1 cellular context compared by ENCODE assay signal in the genomic region with DNA sequence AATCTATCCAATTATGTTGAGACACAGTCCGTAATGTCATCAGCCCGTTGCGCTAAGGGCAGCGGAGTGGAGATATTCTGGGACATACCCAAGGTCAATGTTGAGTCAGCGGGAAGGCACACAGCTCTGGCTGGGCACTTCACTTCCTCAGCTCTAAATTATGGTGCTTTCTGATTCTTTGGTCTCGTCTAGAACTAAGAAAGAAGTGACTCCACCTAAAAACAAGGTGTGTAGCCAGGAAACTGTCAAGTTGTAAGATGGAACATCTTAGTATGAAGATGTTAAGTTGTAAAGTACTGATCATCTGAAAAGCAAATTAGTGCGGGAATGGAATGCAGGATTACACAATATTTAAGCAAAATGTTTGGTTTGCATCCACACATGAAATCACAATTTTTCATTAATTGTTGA.
TF ChIP-seq lines count a peak whose summit lies in the region.

No MANE protein-coding gene starts in this region.

TF ChIP-seq in GM23338, 12 proteins besides CTCF, POLR2A, EP300 and RAD21 (continued from another document):
- TF ChIP-seq, protein P1, sequence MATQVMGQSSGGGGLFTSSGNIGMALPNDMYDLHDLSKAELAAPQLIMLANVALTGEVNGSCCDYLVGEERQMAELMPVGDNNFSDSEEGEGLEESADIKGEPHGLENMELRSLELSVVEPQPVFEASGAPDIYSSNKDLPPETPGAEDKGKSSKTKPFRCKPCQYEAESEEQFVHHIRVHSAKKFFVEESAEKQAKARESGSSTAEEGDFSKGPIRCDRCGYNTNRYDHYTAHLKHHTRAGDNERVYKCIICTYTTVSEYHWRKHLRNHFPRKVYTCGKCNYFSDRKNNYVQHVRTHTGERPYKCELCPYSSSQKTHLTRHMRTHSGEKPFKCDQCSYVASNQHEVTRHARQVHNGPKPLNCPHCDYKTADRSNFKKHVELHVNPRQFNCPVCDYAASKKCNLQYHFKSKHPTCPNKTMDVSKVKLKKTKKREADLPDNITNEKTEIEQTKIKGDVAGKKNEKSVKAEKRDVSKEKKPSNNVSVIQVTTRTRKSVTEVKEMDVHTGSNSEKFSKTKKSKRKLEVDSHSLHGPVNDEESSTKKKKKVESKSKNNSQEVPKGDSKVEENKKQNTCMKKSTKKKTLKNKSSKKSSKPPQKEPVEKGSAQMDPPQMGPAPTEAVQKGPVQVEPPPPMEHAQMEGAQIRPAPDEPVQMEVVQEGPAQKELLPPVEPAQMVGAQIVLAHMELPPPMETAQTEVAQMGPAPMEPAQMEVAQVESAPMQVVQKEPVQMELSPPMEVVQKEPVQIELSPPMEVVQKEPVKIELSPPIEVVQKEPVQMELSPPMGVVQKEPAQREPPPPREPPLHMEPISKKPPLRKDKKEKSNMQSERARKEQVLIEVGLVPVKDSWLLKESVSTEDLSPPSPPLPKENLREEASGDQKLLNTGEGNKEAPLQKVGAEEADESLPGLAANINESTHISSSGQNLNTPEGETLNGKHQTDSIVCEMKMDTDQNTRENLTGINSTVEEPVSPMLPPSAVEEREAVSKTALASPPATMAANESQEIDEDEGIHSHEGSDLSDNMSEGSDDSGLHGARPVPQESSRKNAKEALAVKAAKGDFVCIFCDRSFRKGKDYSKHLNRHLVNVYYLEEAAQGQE (IDR thresholded peaks at IDR 0.05; ENCODE audit: unreplicated experiment) = no peak
- TF ChIP-seq, protein P2, sequence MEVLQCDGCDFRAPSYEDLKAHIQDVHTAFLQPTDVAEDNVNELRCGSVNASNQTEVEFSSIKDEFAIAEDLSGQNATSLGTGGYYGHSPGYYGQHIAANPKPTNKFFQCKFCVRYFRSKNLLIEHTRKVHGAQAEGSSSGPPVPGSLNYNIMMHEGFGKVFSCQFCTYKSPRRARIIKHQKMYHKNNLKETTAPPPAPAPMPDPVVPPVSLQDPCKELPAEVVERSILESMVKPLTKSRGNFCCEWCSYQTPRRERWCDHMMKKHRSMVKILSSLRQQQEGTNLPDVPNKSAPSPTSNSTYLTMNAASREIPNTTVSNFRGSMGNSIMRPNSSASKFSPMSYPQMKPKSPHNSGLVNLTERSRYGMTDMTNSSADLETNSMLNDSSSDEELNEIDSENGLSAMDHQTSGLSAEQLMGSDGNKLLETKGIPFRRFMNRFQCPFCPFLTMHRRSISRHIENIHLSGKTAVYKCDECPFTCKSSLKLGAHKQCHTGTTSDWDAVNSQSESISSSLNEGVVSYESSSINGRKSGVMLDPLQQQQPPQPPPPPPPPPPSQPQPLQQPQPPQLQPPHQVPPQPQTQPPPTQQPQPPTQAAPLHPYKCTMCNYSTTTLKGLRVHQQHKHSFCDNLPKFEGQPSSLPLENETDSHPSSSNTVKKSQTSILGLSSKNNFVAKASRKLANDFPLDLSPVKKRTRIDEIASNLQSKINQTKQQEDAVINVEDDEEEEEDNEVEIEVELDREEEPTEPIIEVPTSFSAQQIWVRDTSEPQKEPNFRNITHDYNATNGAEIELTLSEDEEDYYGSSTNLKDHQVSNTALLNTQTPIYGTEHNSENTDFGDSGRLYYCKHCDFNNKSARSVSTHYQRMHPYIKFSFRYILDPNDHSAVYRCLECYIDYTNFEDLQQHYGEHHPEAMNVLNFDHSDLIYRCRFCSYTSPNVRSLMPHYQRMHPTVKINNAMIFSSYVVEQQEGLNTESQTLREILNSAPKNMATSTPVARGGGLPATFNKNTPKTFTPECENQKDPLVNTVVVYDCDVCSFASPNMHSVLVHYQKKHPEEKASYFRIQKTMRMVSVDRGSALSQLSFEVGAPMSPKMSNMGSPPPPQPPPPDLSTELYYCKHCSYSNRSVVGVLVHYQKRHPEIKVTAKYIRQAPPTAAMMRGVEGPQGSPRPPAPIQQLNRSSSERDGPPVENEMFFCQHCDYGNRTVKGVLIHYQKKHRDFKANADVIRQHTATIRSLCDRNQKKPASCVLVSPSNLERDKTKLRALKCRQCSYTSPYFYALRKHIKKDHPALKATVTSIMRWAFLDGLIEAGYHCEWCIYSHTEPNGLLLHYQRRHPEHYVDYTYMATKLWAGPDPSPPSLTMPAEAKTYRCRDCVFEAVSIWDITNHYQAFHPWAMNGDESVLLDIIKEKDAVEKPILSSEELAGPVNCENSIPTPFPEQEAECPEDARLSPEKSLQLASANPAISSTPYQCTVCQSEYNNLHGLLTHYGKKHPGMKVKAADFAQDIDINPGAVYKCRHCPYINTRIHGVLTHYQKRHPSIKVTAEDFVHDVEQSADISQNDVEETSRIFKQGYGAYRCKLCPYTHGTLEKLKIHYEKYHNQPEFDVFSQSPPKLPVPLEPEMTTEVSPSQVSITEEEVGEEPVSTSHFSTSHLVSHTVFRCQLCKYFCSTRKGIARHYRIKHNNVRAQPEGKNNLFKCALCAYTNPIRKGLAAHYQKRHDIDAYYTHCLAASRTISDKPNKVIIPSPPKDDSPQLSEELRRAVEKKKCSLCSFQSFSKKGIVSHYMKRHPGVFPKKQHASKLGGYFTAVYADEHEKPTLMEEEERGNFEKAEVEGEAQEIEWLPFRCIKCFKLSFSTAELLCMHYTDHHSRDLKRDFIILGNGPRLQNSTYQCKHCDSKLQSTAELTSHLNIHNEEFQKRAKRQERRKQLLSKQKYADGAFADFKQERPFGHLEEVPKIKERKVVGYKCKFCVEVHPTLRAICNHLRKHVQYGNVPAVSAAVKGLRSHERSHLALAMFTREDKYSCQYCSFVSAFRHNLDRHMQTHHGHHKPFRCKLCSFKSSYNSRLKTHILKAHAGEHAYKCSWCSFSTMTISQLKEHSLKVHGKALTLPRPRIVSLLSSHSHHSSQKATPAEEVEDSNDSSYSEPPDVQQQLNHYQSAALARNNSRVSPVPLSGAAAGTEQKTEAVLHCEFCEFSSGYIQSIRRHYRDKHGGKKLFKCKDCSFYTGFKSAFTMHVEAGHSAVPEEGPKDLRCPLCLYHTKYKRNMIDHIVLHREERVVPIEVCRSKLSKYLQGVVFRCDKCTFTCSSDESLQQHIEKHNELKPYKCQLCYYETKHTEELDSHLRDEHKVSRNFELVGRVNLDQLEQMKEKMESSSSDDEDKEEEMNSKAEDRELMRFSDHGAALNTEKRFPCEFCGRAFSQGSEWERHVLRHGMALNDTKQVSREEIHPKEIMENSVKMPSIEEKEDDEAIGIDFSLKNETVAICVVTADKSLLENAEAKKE (CRISPR knock-in tag; IDR thresholded peaks at IDR 0.05) = no peak
